Comparison of ENCODE assay signal across 2 cellular contexts in genomic region chr7:691361-692045, GRCh38.
TF ChIP-seq lines count a peak whose summit lies in the region.

No MANE protein-coding gene starts in this region.

TF ChIP-seq in K562, 482 proteins besides CTCF, POLR2A, EP300 and RAD21:
- TF ChIP-seq MLLT1 (IDR thresholded peaks at IDR 0.05) (no peak), RFX1 (IDR thresholded peaks at IDR 0.05) (peak; percentile 63)
TF ChIP-seq in K562: peak in this region for 1.

TF ChIP-seq in HepG2, 621 proteins besides CTCF, POLR2A, EP300 and RAD21:
- TF ChIP-seq ZNF879 (CRISPR knock-in tag; IDR thresholded peaks at IDR 0.05) (no peak), FOXA1 (IDR thresholded peaks at IDR 0.05) (no peak), FOXA1 (CRISPR knock-in tag; IDR thresholded peaks at IDR 0.05) (no peak), RFX1 (IDR thresholded peaks at IDR 0.05) (peak; percentile 35; the same call in 1 of the 2 replicates)
TF ChIP-seq in HepG2: peak in this region for 1.
